8 cellular contexts compared by ENCODE assay signal in the genomic region with DNA sequence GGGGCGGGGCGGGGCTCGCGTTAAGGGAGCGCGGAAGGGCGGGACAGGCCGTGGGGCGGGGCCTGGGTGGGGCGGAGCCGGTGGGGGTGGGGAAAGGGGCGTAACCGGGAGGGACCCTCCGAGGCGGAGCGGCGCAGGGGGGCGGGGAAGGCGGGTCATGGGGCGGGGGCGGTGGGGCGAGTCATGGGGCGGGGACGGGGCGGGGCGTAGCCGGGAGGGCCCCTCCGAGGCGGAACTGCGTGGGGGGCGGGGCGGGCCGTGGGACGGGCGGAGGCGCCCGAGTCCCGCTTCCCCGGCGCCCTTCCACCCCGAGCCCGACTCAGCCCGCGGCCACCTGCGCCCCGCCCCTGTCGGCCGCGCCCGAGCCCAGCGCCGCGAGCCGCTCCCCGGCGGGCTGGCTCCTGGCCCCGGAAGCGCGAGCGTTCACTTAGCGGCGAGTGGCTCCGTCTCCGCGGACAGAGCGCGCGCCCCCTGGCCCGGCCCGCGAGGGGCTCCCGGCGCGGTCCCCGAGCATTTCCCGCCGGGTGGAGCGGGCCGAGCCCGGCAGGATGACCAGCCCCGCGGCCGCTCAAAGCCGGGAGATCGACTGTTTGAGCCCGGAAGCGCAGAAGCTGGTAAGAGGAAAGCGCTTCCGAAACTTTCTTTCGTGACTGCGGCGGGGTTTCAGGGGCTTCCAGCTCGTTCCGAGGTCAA.
DNase-seq lines count a peak whose midpoint lies in the region; ATAC-seq lines count a peak whose summit lies in the region.

No MANE protein-coding gene starts in this region.

- ATAC-seq in GM19395 (IDR thresholded peaks at IDR 0.05; ENCODE audit: unreplicated experiment) (peak; percentile 42), HG03565 (IDR thresholded peaks at IDR 0.05; ENCODE audit: unreplicated experiment) (peak; percentile 31)

- DNase-seq in CD1c-positive myeloid dendritic cell (ENCODE audit: extremely low spot score) (peak; percentile 96), NOMO-1 treated with dmso at 0.1 percent for 144 hours (lab: John Stamatoyannopoulos, UW; ENCODE audit: unreplicated experiment) (peak; percentile 63), epidermal melanocyte (ENCODE audit: insufficient read length, low spot score) (peak; percentile 81), mucosa of gallbladder (ENCODE audit: low spot score) (peak; percentile 97)
- peak; percentile 93 for DNase-seq in activated CD8-positive, alpha-beta memory T cell treated with anti-CD3 and anti-CD28 coated beads, Interleukin-2, amount 50 U/mL, for 4 hours
- peak; percentile 88 for DNase-seq in stimulated activated CD8-positive, alpha-beta memory T cell treated with anti-CD3 and anti-CD28 coated beads, Interleukin-7, amount 100 ng/mL, for 24 hours (ENCODE audit: low read depth)

Comparison
In these comparisons a context has a peak if more than half of its experiments do, and no peak if none do; other contexts are left out.
1. Peak in every context shown above with its lines: DNase-seq and ATAC-seq.